23 cellular contexts compared by ENCODE assay signal in genomic region chr6:89295981-89296380, GRCh38. TPM values are rescaled to one million over a fixed set of nuclear protein-coding genes. Genes with fewer than 3 reads are reported as not detected.
"Had no signal": no experiment of that assay in that cellular context is flagged by ENCODE, and none has a peak within 500 bp of the region (broad histone marks: within the 10 kb centered on the region; RNA-seq: fewer than 3 reads in every experiment).

No MANE protein-coding gene starts in this region.

- H3K36me3 ChIP-seq: ascending aorta had no signal

- H3K27me3 ChIP-seq: ascending aorta, body of pancreas had no signal

- H3K9me3 ChIP-seq: ascending aorta, body of pancreas had no signal

- DNase-seq: activated B cell treated with CpG ODN at 0.5 μM for 24 hours; activated CD4-positive, alpha-beta memory T cell treated with anti-CD3 and anti-CD28 coated beads for 36 hours; activated CD4-positive, alpha-beta T cell treated with anti-CD3 and anti-CD28 coated beads, Interleukin-2, amount 10 ng/mL, durations not matched to agents 7 days and 5 days; activated CD8-positive, alpha-beta memory T cell treated with anti-CD3 and anti-CD28 coated beads for 24 hours; activated effector memory CD4-positive, alpha-beta T cell treated with anti-CD3 and anti-CD28 coated beads, Interleukin-2, amount 50 U/mL, for 16 hours; activated naive CD4-positive, alpha-beta T cell treated with Interleukin-2 at 50 U/mL for 16 hours; activated naive CD8-positive, alpha-beta T cell treated with anti-CD3 and anti-CD28 coated beads, Interleukin-2, amount 50 U/mL, for 24 hours; activated T-cell treated with anti-CD3 and anti-CD28 coated beads, Interleukin-2, amount 50 U/mL, for 4 hours; amniotic stem cell; body of pancreas; Kasumi-1; NCI-H146; NCI-H187 treated with DMSO at 0.1 percent for 48 hours; NCI-H2081 treated with DMSO at 0.1 percent for 48 hours; NCI-H446; NCI-H524; PC-3; SHP77 treated with DMSO at 0.1 percent for 48 hours; T-helper 2 cell; T1000 had no signal

- H3K4me3 ChIP-seq: ascending aorta, body of pancreas had no signal

- ATAC-seq: activated naive CD4-positive, alpha-beta T cell treated with anti-CD3 and anti-CD28 coated beads, Interleukin-2, amount 50 U/mL, for 72 hours; activated naive CD8-positive, alpha-beta T cell treated with anti-CD3 and anti-CD28 coated beads, Interleukin-2, amount 50 U/mL, for 24 hours; activated T-cell treated with anti-CD3 and anti-CD28 coated beads, Interleukin-2, amount 50 U/mL, for 4 hours; body of pancreas; PC-3 had no signal

- H3K27ac ChIP-seq: ascending aorta, body of pancreas had no signal

- H3K4me1 ChIP-seq: body of pancreas had no signal

RNA-seq across cellular contexts. Expression of gene GABRR2, which starts 19.1 kb away (rescaled TPM):
- total RNA-seq: SK-MEL-5 had no signal
